ENCODE assay signal across 30 cellular contexts in genomic region chr4:137430171-137430570, GRCh38.
"Had no signal": no experiment of that assay in that cellular context is flagged by ENCODE, and none has a peak within 500 bp of the region (broad histone marks: within the 10 kb centered on the region; RNA-seq: fewer than 3 reads in every experiment).

No MANE protein-coding gene starts in this region.

- H3K27ac ChIP-seq: body of pancreas, breast epithelium, RWPE1, WERI-Rb-1 had no signal

- DNase-seq: activated CD4-positive, alpha-beta memory T cell treated with anti-CD3 and anti-CD28 coated beads, Interleukin-2, amount 10 ng/mL, durations not matched to agents 7 days and 5 days; activated CD4-positive, alpha-beta T cell treated with anti-CD3 and anti-CD28 coated beads for 1 hour; activated CD4-positive, alpha-beta T cell treated with anti-CD3 and anti-CD28 coated beads for 48 hours; activated CD4-positive, CD25-positive, alpha-beta regulatory T cell; activated gamma-delta T cell; activated naive CD4-positive, alpha-beta T cell treated with Interleukin-2 at 50 U/mL for 16 hours; activated naive CD8-positive, alpha-beta T cell treated with anti-CD3 and anti-CD28 coated beads, Interleukin-2, amount 10 ng/mL, durations not matched to agents 7 days and 5 days; activated T-cell treated with anti-CD3 and anti-CD28 coated beads, Interleukin-2, amount 50 U/mL, for 24 hours; body of pancreas; Karpas-422; NCI-H1105; NCI-H1417 treated with DMSO at 0.1 percent for 48 hours; NCI-H187 treated with DMSO at 0.1 percent for 48 hours; NCI-H2081; NCI-H2171 treated with DMSO at 0.1 percent for 48 hours; NCI-H2227 treated with DMSO at 0.1 percent for 48 hours; NCI-H446 treated with DMSO at 0.1 percent for 48 hours; NCI-H524; NCI-H69; NCI-H82; PC-3; SIG-M5; T1000; WERI-Rb-1 had no signal

- FAIRE-seq: astrocyte, K562, RCC 7860 had no signal

- ATAC-seq: body of pancreas, K562, PC-3, Right ventricle myocardium inferior had no signal

- H3K36me3 ChIP-seq: breast epithelium, WERI-Rb-1 had no signal

- H3K4me3 ChIP-seq: body of pancreas, breast epithelium, K562 had no signal

- H3K4me1 ChIP-seq: body of pancreas, breast epithelium had no signal

- H3K27me3 ChIP-seq: body of pancreas, breast epithelium had no signal

- H3K9me3 ChIP-seq: body of pancreas had no signal
